22 cellular contexts compared by ENCODE assay signal in the genomic region with DNA sequence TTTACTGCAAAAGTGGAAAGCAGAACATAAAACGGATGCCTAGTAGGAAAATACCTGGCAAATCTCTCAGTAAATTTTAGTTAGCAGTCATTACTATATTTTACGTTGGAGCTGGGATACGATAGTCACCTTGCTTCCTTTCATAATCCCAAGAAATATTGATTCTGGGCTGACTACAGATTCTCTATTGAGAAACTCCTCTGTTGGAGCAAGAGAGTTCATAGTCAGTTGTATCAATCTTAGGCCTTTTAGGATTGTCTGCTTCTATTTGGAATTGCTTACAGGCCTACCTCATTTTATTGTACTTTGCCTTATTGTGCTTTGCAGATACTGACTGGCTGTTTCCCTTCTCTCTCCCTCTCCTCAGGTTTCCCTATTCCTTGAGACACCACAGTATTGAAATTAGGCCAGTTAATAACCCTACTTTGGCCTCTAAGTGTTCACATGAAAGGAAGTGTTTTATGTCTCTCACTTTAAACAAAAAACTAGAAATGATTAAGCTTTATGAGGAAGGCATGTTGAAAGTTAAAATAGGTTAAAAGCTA.
"Had no signal": no experiment of that assay in that cellular context is flagged by ENCODE, and none has a peak within 500 bp of the region (broad histone marks: within the 10 kb centered on the region; RNA-seq: fewer than 3 reads in every experiment).

No MANE protein-coding gene starts in this region.

- H3K9me3 ChIP-seq: Peyer's patch, SJCRH30 had no signal

- H3K36me3 ChIP-seq: Peyer's patch, SJCRH30 had no signal

- H3K27me3 ChIP-seq: Peyer's patch, SJCRH30 had no signal

- H3K27ac ChIP-seq: Peyer's patch, SJCRH30, SK-N-MC had no signal

- H3K4me1 ChIP-seq: Peyer's patch, SJCRH30 had no signal

- DNase-seq: IMR-90, Karpas-422, KG1, MM.1S, NCI-H1092 treated with DMSO at 0.1 percent for 48 hours, NCI-H1436, NCI-H187, NCI-H2029, NCI-H2081 treated with DMSO at 0.1 percent for 48 hours, NCI-H2171, NCI-H226, NCI-H446, NCI-H510A, NCI-H524 treated with DMSO at 0.1 percent for 48 hours, NCI-H69, NCI-H774, PC-3, Peyer's patch, SHP77 treated with DMSO at 0.1 percent for 48 hours, SJCRH30 had no signal

- ATAC-seq: PC-3, Right ventricle myocardium inferior had no signal

- H3K4me3 ChIP-seq: Peyer's patch, SJCRH30, SK-N-MC had no signal
